Comparison of ENCODE assay signal across 19 cellular contexts in the genomic region with DNA sequence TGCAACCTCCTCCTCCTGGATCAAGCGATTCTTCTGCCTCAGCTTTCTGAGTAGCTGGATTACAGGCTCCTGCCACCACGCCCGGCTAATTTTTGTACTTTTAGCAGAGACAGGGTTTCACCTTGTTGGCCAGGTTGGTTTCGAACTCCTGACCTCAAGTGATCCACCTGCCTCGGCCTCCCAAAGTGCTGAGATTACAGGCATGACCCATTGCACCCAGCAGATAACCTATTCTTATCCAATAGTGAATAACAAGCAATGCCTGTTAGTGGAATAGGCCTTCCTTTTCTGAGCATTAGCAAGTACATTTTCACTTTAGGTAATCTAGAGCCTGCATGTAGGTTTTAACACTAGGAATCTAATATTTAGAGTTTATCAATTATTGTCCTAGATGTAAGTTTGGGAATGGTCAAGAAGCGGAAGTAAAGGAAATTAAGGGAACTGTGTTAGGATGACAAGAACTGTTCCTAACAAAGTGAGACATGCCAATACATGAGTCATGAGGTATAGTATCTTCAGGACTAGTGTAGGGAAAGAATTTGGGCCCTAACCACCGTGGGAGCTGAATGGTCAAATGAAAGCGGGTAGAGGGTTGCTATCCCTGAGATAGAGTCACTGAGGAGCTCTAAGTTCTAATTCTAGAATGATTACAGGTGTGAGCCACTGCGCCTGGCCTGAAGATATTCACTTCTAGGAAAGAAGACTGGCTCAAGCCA. TPM values are rescaled to one million over a fixed set of nuclear protein-coding genes. Genes with fewer than 3 reads are reported as not detected.
DNase-seq lines count a peak whose midpoint lies in the region; ATAC-seq, FAIRE-seq and TF ChIP-seq lines count a peak whose summit lies in the region.
"Had no signal": no experiment of that assay in that cellular context is flagged by ENCODE, and none has a peak within 500 bp of the region (broad histone marks: within the 10 kb centered on the region; RNA-seq: fewer than 3 reads in every experiment).

No MANE protein-coding gene starts in this region.

- DNase-seq in Right ventricle myocardium superior (no peak), right cardiac atrium (no peak), astrocyte (ENCODE audit: low read depth) (peak; percentile 72), foreskin keratinocyte (peak in 1 of 2 donors; percentile 68), urothelium cell line (ENCODE audit: low spot score) (peak; percentile 26), retina (no peak)
- DNase-seq: activated effector memory CD4-positive, alpha-beta T cell treated with anti-CD3 and anti-CD28 coated beads, Interleukin-2, amount 50 U/mL, for 16 hours; body of pancreas; CD8-positive, alpha-beta T cell; effector CD8-positive, alpha-beta T cell; kidney; NCI-H1694; NCI-H510A treated with DMSO at 0.1 percent for 48 hours; T-cell had no signal

- no peak overlapping the region for H3K4me2 ChIP-seq in astrocyte (ENCODE audit: low read length)

- peak; percentile 44 for ATAC-seq in Right ventricle myocardium superior (ENCODE audit: poor library complexity)
- no peak for ATAC-seq in right cardiac atrium
- peak; percentile 64 for ATAC-seq in foreskin keratinocyte
- no peak for ATAC-seq in GM21717 (IDR thresholded peaks at IDR 0.05; ENCODE audit: unreplicated experiment)
- ATAC-seq in GM19463 (IDR thresholded peaks at IDR 0.05; ENCODE audit: unreplicated experiment) = no peak
- ATAC-seq: body of pancreas; CD8-positive, alpha-beta T cell; T-cell had no signal

- H3K36me3 Mint-ChIP-seq in astrocyte (ENCODE audit: low read depth, unreplicated experiment) = peaks cover 2% of the 10 kb centered on the region
- H3K36me3 Mint-ChIP-seq: CD8-positive, alpha-beta T cell; T-cell had no signal

- H4K20me1 ChIP-seq in astrocyte (ENCODE audit: insufficient read depth, low read length) = peaks cover 22% of the 10 kb centered on the region

- peaks cover 2% of the 10 kb centered on the region for H3K4me1 ChIP-seq in right cardiac atrium (ENCODE audit: control insufficient read depth, insufficient read depth, low read length)
- H3K4me1 ChIP-seq in astrocyte (ENCODE audit: insufficient read depth, low read length) = peaks cover 13% of the 10 kb centered on the region
- peaks cover 17% of the 10 kb centered on the region for H3K4me1 ChIP-seq in foreskin keratinocyte
- H3K4me1 ChIP-seq: parathyroid adenoma had no signal

- intact Hi-C loops in Right ventricle myocardium superior (cut with DNase I) (no loop called here), right cardiac atrium (cut with DNase I) (no loop called here)

- FAIRE-seq in astrocyte (lab: Jason Lieb, UNC) (no peak), urothelium cell line (lab: Jason Lieb, UNC) (no peak)
- FAIRE-seq: A204.1, GM12892, kidney had no signal

- H3K4me3 Mint-ChIP-seq in astrocyte (ENCODE audit: unreplicated experiment) = peak overlapping the region; percentile 0
- H3K4me3 Mint-ChIP-seq: CD8-positive, alpha-beta T cell; T-cell had no signal

- H3K27me3 ChIP-seq in right cardiac atrium (ENCODE audit: control insufficient read depth, insufficient read depth) (no peaks in the 10 kb centered on the region), astrocyte (ENCODE audit: insufficient read depth, low read length) (no peaks in the 10 kb centered on the region), foreskin keratinocyte (no peaks in the 10 kb centered on the region)
- H3K27me3 ChIP-seq: body of pancreas had no signal

- no peak overlapping the region for H2AFZ ChIP-seq in astrocyte (ENCODE audit: low read depth, low read length)
- H2AFZ ChIP-seq: parathyroid adenoma had no signal

- 85% methylated on average over 9 of the region's 9 CpGs for WGBS in right cardiac atrium

- H3K27ac ChIP-seq in right cardiac atrium (ENCODE audit: low read length) (no peak overlapping the region), astrocyte (ENCODE audit: low read depth, low read length) (no peak overlapping the region), foreskin keratinocyte (no peak overlapping the region)
- H3K27ac ChIP-seq: body of pancreas, parathyroid adenoma had no signal

- peak overlapping the region; percentile 27 for H3K27ac Mint-ChIP-seq in astrocyte (ENCODE audit: unreplicated experiment)
- H3K27ac Mint-ChIP-seq: CD8-positive, alpha-beta T cell; T-cell had no signal

- TF ChIP-seq CTCF in astrocyte (IDR thresholded peaks at IDR 0.05; ENCODE audit: insufficient read depth, low read depth, low read length) (no peak), foreskin keratinocyte (conservative IDR thresholded peaks at IDR 0.05) (no peak)

- H3K9me3 ChIP-seq in right cardiac atrium (ENCODE audit: control insufficient read depth, low read length) (no peaks in the 10 kb centered on the region), astrocyte (ENCODE audit: insufficient read depth, low read depth, low read length) (no peaks in the 10 kb centered on the region)
- H3K9me3 ChIP-seq: body of pancreas had no signal

- no peaks in the 10 kb centered on the region for H3K27me3 Mint-ChIP-seq in astrocyte (ENCODE audit: low read depth, unreplicated experiment)
- H3K27me3 Mint-ChIP-seq: T-cell had no signal

- no peak overlapping the region for H3K9ac ChIP-seq in astrocyte (ENCODE audit: low read length)
- H3K9ac ChIP-seq: parathyroid adenoma had no signal

- H3K9me3 Mint-ChIP-seq in astrocyte (ENCODE audit: unreplicated experiment) = no peaks in the 10 kb centered on the region
- H3K9me3 Mint-ChIP-seq: CD8-positive, alpha-beta T cell; T-cell had no signal

- peaks cover 5% of the 10 kb centered on the region for H3K79me2 ChIP-seq in astrocyte (ENCODE audit: insufficient read depth, low read length)

- no peaks in the 10 kb centered on the region for H3K36me3 ChIP-seq in astrocyte (ENCODE audit: insufficient read depth, low read length)

- H3K4me1 Mint-ChIP-seq in astrocyte (ENCODE audit: low read depth, unreplicated experiment) = peaks cover 29% of the 10 kb centered on the region

- H3K4me3 ChIP-seq in right cardiac atrium (ENCODE audit: low read length) = no peak overlapping the region
- H3K4me3 ChIP-seq in astrocyte (ENCODE audit: insufficient read depth, low read depth, low read length) = no peak overlapping the region
- H3K4me3 ChIP-seq: body of pancreas had no signal

RNA-seq across cellular contexts. Expression of gene BLTP3A, which starts 15.0 kb away (rescaled TPM):
- total RNA-seq in Right ventricle myocardium superior (17.2 TPM), right cardiac atrium (10 to 100 TPM; 13.0 to 18.8 (median 17.5) TPM), astrocyte (25.0 and 25.1 TPM in 2 replicates), foreskin keratinocyte (4.8 and 8.3 TPM in 2 replicates)
- polyA plus RNA-seq in right cardiac atrium (4.4 TPM), foreskin keratinocyte (0.84 and 1.4 TPM in 2 replicates)

RNA-seq across cellular contexts. Expression of gene SNRPC, which starts 49.6 kb away (rescaled TPM):
- total RNA-seq in Right ventricle myocardium superior (164 TPM), right cardiac atrium (100 to 1,000 TPM in 3 of 4 donors, 10 to 100 TPM in 1; 88.3 to 155 (median 120) TPM), astrocyte (113 and 123 TPM in 2 replicates), foreskin keratinocyte (175 and 196 TPM in 2 replicates)
- polyA plus RNA-seq in right cardiac atrium (236 TPM), foreskin keratinocyte (276 and 300 TPM in 2 replicates)

Comparison
In these comparisons a context has a peak if more than half of its experiments do, and no peak if none do; other contexts are left out.
1. ATAC-seq: peak in Right ventricle myocardium superior (single experiment) and foreskin keratinocyte (single experiment); none in right cardiac atrium (0 of 2), GM21717 (single experiment) and GM19463 (single experiment).
2. DNase-seq: peak in astrocyte (single experiment) and urothelium cell line (single experiment); none in Right ventricle myocardium superior (single experiment), right cardiac atrium (0 of 3) and retina (single experiment).